ENCODE assay signal across 22 cellular contexts in the genomic region with DNA sequence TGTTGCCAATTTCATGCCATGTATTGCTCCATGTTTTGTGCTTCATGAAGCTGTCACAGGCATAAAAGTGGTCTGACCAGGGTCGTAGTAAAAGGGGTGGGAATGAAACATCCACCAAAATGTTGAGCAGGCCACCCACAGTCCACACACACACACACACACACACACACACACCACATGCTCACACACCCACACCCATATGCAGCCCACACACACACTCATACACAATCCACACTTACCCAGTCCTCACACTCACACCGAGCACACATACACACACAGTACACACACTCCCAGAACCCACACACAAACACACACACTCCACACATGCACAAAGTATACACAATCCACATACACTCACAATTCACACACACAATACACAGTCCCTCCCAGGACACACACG.
A peak's percentile ranks its signal among the peaks of the same experiment; 100 is the strongest.
DNase-seq lines count a peak whose midpoint lies in the region; ATAC-seq, FAIRE-seq and TF ChIP-seq lines count a peak whose summit lies in the region.
"Had no signal": no experiment of that assay in that cellular context is flagged by ENCODE, and none has a peak within 500 bp of the region (broad histone marks: within the 10 kb centered on the region; RNA-seq: fewer than 3 reads in every experiment).

No MANE protein-coding gene starts in this region.

- no peak overlapping the region for H3K4me3 Mint-ChIP-seq in naive thymus-derived CD4-positive, alpha-beta T cell
- H3K4me3 Mint-ChIP-seq: CD14-positive monocyte; CD4-positive, alpha-beta T cell; CD8-positive, alpha-beta memory T cell had no signal

- in situ Hi-C loops in gastrocnemius medialis (cut with MboI; ENCODE audit: low sequenced_read_pairs in 4 of 4): no loop called here

- POLR2A ChIA-PET in HEK293 (lab: Yijun Ruan, JAX): no interaction called here
- POLR2A ChIA-PET in naive thymus-derived CD4-positive, alpha-beta T cell (lab: Charles Lee): no interaction called here

- no peak overlapping the region for H3K4me3 ChIP-seq in HEK293 (ENCODE audit: low read depth, low read length)
- H3K4me3 ChIP-seq in bronchial epithelial cell (ENCODE audit: low read depth, low read length): no peak overlapping the region
- no peak overlapping the region for H3K4me3 ChIP-seq in naive thymus-derived CD4-positive, alpha-beta T cell (ENCODE audit: low read length)
- H3K4me3 ChIP-seq in gastrocnemius medialis: no peak overlapping the region
- H3K4me3 ChIP-seq: A549; BLaER1 treated with 17β-estradiol and CSF1 and Interleukin-3, amounts not matched to agents 10 nM and 100 nM; HAP-1 had no signal

- H3K27me3 Mint-ChIP-seq in naive thymus-derived CD4-positive, alpha-beta T cell: peaks cover 0 to 9% (median 6%) of the 10 kb centered on the region in 5 donors

- peak; percentile 34 for ATAC-seq in naive thymus-derived CD4-positive, alpha-beta T cell
- no peak for ATAC-seq in HG02885 (IDR thresholded peaks at IDR 0.05; ENCODE audit: poor library complexity, unreplicated experiment)
- no peak for ATAC-seq in gastrocnemius medialis
- ATAC-seq: A549 had no signal

- no peaks in the 10 kb centered on the region for H3K4me1 Mint-ChIP-seq in naive thymus-derived CD4-positive, alpha-beta T cell
- H3K4me1 Mint-ChIP-seq: CD14-positive monocyte; CD8-positive, alpha-beta memory T cell had no signal

- H3K4me1 ChIP-seq in HEK293 (ENCODE audit: control insufficient read depth, insufficient read depth, low read length): no peaks in the 10 kb centered on the region
- no peaks in the 10 kb centered on the region for H3K4me1 ChIP-seq in naive thymus-derived CD4-positive, alpha-beta T cell (ENCODE audit: control insufficient read depth in 2 of 2, insufficient read depth in 2 of 2, low read length in 2 of 2)
- no peaks in the 10 kb centered on the region for H3K4me1 ChIP-seq in gastrocnemius medialis
- H3K4me1 ChIP-seq: A549, BE2C had no signal

- TF ChIP-seq CTCF in HEK293 (tag by site-specific recombination; IDR thresholded peaks at IDR 0.05) (no peak), bronchial epithelial cell (IDR thresholded peaks at IDR 0.05; ENCODE audit: insufficient read depth, low read length, severe bottlenecking) (no peak), gastrocnemius medialis (IDR thresholded peaks at IDR 0.05 in 4 of 5, conservative IDR thresholded peaks at IDR 0.05 in 1 of 5) (no peak)

- DNase-seq in bronchial epithelial cell (ENCODE audit: low read depth) (no peak), urothelium cell line (ENCODE audit: low spot score) (no peak), GOT3 (lab: John Stamatoyannopoulos, UW) (no peak), gastrocnemius medialis (no peak)
- no peak for DNase-seq in naive thymus-derived CD4-positive, alpha-beta T cell
- DNase-seq: 8988T; ACHN; AML-193; BE2C; Calu3; CD4-positive, alpha-beta T cell; CD8-positive, alpha-beta memory T cell; DND-41 had no signal

- no peaks in the 10 kb centered on the region for H3K27me3 ChIP-seq in bronchial epithelial cell (ENCODE audit: control insufficient read depth, insufficient read depth, low read length)
- H3K27me3 ChIP-seq in naive thymus-derived CD4-positive, alpha-beta T cell (ENCODE audit: control insufficient read depth in 2 of 2, insufficient read depth in 2 of 2, low read length in 2 of 2): no peaks in the 10 kb centered on the region
- no peaks in the 10 kb centered on the region for H3K27me3 ChIP-seq in gastrocnemius medialis
- H3K27me3 ChIP-seq: BE2C; BLaER1 treated with 17β-estradiol and CSF1 and Interleukin-3, amounts not matched to agents 10 nM and 100 nM had no signal

- H3K9me3 ChIP-seq in HEK293 (ENCODE audit: control insufficient read depth, insufficient read depth, low read depth, low read length) (no peaks in the 10 kb centered on the region), gastrocnemius medialis (no peaks in the 10 kb centered on the region)
- no peaks in the 10 kb centered on the region for H3K9me3 ChIP-seq in naive thymus-derived CD4-positive, alpha-beta T cell (ENCODE audit: control insufficient read depth in 2 of 3, low read length in 3 of 3)
- H3K9me3 ChIP-seq: A549, BE2C, HAP-1 had no signal

- H3K27ac ChIP-seq in HEK293 (ENCODE audit: extremely low read depth, low read depth, low read length) (no peak overlapping the region), gastrocnemius medialis (no peak overlapping the region)
- H3K27ac ChIP-seq in naive thymus-derived CD4-positive, alpha-beta T cell (ENCODE audit: low read depth, low read length): no peak overlapping the region
- H3K27ac ChIP-seq: A549; BLaER1 treated with 17β-estradiol and CSF1 and Interleukin-3, amounts not matched to agents 10 nM and 100 nM had no signal

- H3K27ac Mint-ChIP-seq in naive thymus-derived CD4-positive, alpha-beta T cell: no peak overlapping the region
- H3K27ac Mint-ChIP-seq: CD14-positive monocyte; CD4-positive, alpha-beta T cell; CD8-positive, alpha-beta memory T cell had no signal

- peaks cover 0 to 15% (median 8%) of the 10 kb centered on the region in 11 donors for H3K9me3 Mint-ChIP-seq in naive thymus-derived CD4-positive, alpha-beta T cell

- intact Hi-C loops in naive thymus-derived CD4-positive, alpha-beta T cell (cut with micrococcal nuclease): no loop called here
- intact Hi-C loops in gastrocnemius medialis (cut with DNase I; ENCODE audit: low total_unique reads): no loop called here

- H3K36me3 Mint-ChIP-seq in naive thymus-derived CD4-positive, alpha-beta T cell: peaks cover 0 to 3% (median 0%) of the 10 kb centered on the region in 5 donors
- H3K36me3 Mint-ChIP-seq: CD14-positive monocyte had no signal

- FAIRE-seq in bronchial epithelial cell (lab: Jason Lieb, UNC) (peak; percentile 92), urothelium cell line (lab: Jason Lieb, UNC) (peak; percentile 96)
- FAIRE-seq: A549, G401.6, GM12892, H54 had no signal

- TF ChIP-seq POLR2A in gastrocnemius medialis (IDR thresholded peaks at IDR 0.05): no peak

- no peaks in the 10 kb centered on the region for H3K36me3 ChIP-seq in HEK293 (ENCODE audit: control insufficient read depth in 2 of 2, insufficient read depth in 1 of 2, low read length in 2 of 2)
- H3K36me3 ChIP-seq in bronchial epithelial cell (ENCODE audit: control insufficient read depth, insufficient read depth, low read length): no peaks in the 10 kb centered on the region
- no peaks in the 10 kb centered on the region for H3K36me3 ChIP-seq in naive thymus-derived CD4-positive, alpha-beta T cell (ENCODE audit: control insufficient read depth in 2 of 3, insufficient read depth in 3 of 3, low read length in 3 of 3)
- H3K36me3 ChIP-seq in gastrocnemius medialis: no peaks in the 10 kb centered on the region
- H3K36me3 ChIP-seq: BE2C; BLaER1 treated with 17β-estradiol and CSF1 and Interleukin-3, amounts not matched to agents 10 nM and 100 nM; HAP-1 had no signal

- CTCF ChIA-PET in HEK293 (lab: Yijun Ruan, JAX): no interaction called here
- CTCF ChIA-PET in naive thymus-derived CD4-positive, alpha-beta T cell (lab: Charles Lee): no interaction called here

TF ChIP-seq in HEK293, 187 proteins besides CTCF, POLR2A, EP300 and RAD21:
- TF ChIP-seq HOXA7 (CRISPR knock-in tag; IDR thresholded peaks at IDR 0.05; ENCODE audit: borderline replicate concordance): no peak
- peak; percentile 85 for TF ChIP-seq ZFHX2 (tag by site-specific recombination; conservative IDR thresholded peaks at IDR 0.05)
- TF ChIP-seq EGR2 (tag by site-specific recombination; IDR thresholded peaks at IDR 0.05; ENCODE audit: low read depth): peak; percentile 89
